13 cellular contexts compared by ENCODE assay signal in genomic region chr12:131046813-131047788, GRCh38.
DNase-seq lines count a peak whose midpoint lies in the region; ATAC-seq, FAIRE-seq and TF ChIP-seq lines count a peak whose summit lies in the region.
"Had no signal": no experiment of that assay in that cellular context is flagged by ENCODE, and none has a peak within 500 bp of the region (broad histone marks: within the 10 kb centered on the region; RNA-seq: fewer than 3 reads in every experiment).

No MANE protein-coding gene starts in this region.

- H3K4me3 Mint-ChIP-seq in activated CD8-positive, alpha-beta memory T cell treated with anti-CD3 and anti-CD28 coated beads, Interleukin-2, amount 10 ng/mL, durations not matched to agents 7 days and 5 days = no peak overlapping the region

- WGBS in heart right ventricle, 2 donors = 64 to 71% methylated on average over 19 of the region's 19 CpGs

- no peaks in the 10 kb centered on the region for H3K9me3 ChIP-seq in Panc1 (ENCODE audit: control insufficient read depth, insufficient read depth, low read depth, low read length)
- no peaks in the 10 kb centered on the region for H3K9me3 ChIP-seq in heart right ventricle
- H3K9me3 ChIP-seq in subcutaneous abdominal adipose tissue (ENCODE audit: control insufficient read depth in 5 of 5, low read length in 5 of 5) = no peaks in the 10 kb centered on the region
- H3K9me3 ChIP-seq: transverse colon had no signal

- H3K4me3 ChIP-seq in Panc1 (ENCODE audit: low read depth in 2 of 2, low read length in 2 of 2) = no peak overlapping the region
- H3K4me3 ChIP-seq in heart right ventricle = no peak overlapping the region
- no peak overlapping the region for H3K4me3 ChIP-seq in subcutaneous abdominal adipose tissue (ENCODE audit: low read depth in 1 of 5, low read length in 5 of 5)
- H3K4me3 ChIP-seq: PC-9, transverse colon had no signal

- CTCF ChIA-PET in activated CD8-positive, alpha-beta memory T cell treated with anti-CD3 and anti-CD28 coated beads, Interleukin-2, amount 10 ng/mL, durations not matched to agents 7 days and 5 days (lab: Charles Lee) = no interaction called here
- CTCF ChIA-PET in Panc1 (lab: Charles Lee) = interaction anchor here (0.6 kb wide), 1 partner anchor 1029 kb away, joined by 3 read pairs; no protein-coding TSS in a partner anchor

- POLR2A ChIA-PET in Panc1 (lab: Charles Lee) = no interaction called here

- no peaks in the 10 kb centered on the region for H3K27me3 ChIP-seq in Panc1 (ENCODE audit: control insufficient read depth, insufficient read depth, low read length)
- no peaks in the 10 kb centered on the region for H3K27me3 ChIP-seq in heart right ventricle
- H3K27me3 ChIP-seq in subcutaneous abdominal adipose tissue (ENCODE audit: control insufficient read depth in 5 of 5, insufficient read depth in 4 of 5, low read length in 5 of 5) = peaks cover 0 to 16% (median 5%) of the 10 kb centered on the region in 5 donors
- H3K27me3 ChIP-seq: transverse colon had no signal

- H3K27me3 Mint-ChIP-seq in activated CD8-positive, alpha-beta memory T cell treated with anti-CD3 and anti-CD28 coated beads, Interleukin-2, amount 10 ng/mL, durations not matched to agents 7 days and 5 days = no peaks in the 10 kb centered on the region

- no TSS peak for BruUV-seq in Panc1 (replicated peaks; lab: Mats Ljungman, UMichigan)

- H3K4me1 Mint-ChIP-seq in activated CD8-positive, alpha-beta memory T cell treated with anti-CD3 and anti-CD28 coated beads, Interleukin-2, amount 10 ng/mL, durations not matched to agents 7 days and 5 days = no peaks in the 10 kb centered on the region

- ATAC-seq in activated CD8-positive, alpha-beta memory T cell treated with anti-CD3 and anti-CD28 coated beads, Interleukin-2, amount 10 ng/mL, durations not matched to agents 7 days and 5 days = peak; percentile 48
- peak; percentile 41; the same call in 1 of the 2 replicates for ATAC-seq in Panc1
- ATAC-seq in heart right ventricle = peak; percentile 52 to 78 (median 72)

- no peaks in the 10 kb centered on the region for H3K9me3 Mint-ChIP-seq in activated CD8-positive, alpha-beta memory T cell treated with anti-CD3 and anti-CD28 coated beads, Interleukin-2, amount 10 ng/mL, durations not matched to agents 7 days and 5 days (ENCODE audit: low read depth)

- no peaks in the 10 kb centered on the region for H3K4me1 ChIP-seq in Panc1 (ENCODE audit: control insufficient read depth, insufficient read depth, low read length)
- peaks cover 14 to 41% (median 34%) of the 10 kb centered on the region in 9 donors for H3K4me1 ChIP-seq in heart right ventricle
- peaks cover 5 to 39% (median 24%) of the 10 kb centered on the region in 5 donors for H3K4me1 ChIP-seq in subcutaneous abdominal adipose tissue (ENCODE audit: control insufficient read depth in 5 of 5, insufficient read depth in 5 of 5, low read length in 5 of 5)
- H3K4me1 ChIP-seq: transverse colon had no signal

- no peaks in the 10 kb centered on the region for H3K36me3 ChIP-seq in Panc1 (ENCODE audit: control insufficient read depth, insufficient read depth, low read length)
- peaks cover 0 to 3% (median 0%) of the 10 kb centered on the region in 9 donors for H3K36me3 ChIP-seq in heart right ventricle
- no peaks in the 10 kb centered on the region for H3K36me3 ChIP-seq in subcutaneous abdominal adipose tissue (ENCODE audit: control insufficient read depth in 5 of 5, insufficient read depth in 5 of 5, low read length in 5 of 5)
- H3K36me3 ChIP-seq: transverse colon had no signal

- TF ChIP-seq CTCF in Panc1 (IDR thresholded peaks at IDR 0.05) (no peak), heart right ventricle (IDR thresholded peaks at IDR 0.05) (peak in 2 of 9 donors; percentile 15 to 17)

- DNase-seq in activated CD8-positive, alpha-beta memory T cell treated with anti-CD3 and anti-CD28 coated beads, Interleukin-2, amount 10 ng/mL, durations not matched to agents 7 days and 5 days = no peak
- DNase-seq in activated CD8-positive, alpha-beta memory T cell treated with anti-CD3 and anti-CD28 coated beads, Interleukin-2, amount 50 U/mL, for 4 hours = no peak
- DNase-seq in Panc1 (ENCODE audit: low read depth, low spot score) (no peak), heart right ventricle (peak; percentile 50 to 78), GM19240 (ENCODE audit: insufficient read length, low spot score) (no peak), frontal cortex (ENCODE audit: low spot score in 2 of 2) (no peak), cortex of kidney (lab: John Stamatoyannopoulos, UW) (no peak)
- DNase-seq: activated T-cell treated with anti-CD3 and anti-CD28 coated beads for 4 hours, NCI-H2029 treated with DMSO at 0.1 percent for 48 hours, PC-9, retina, transverse colon had no signal

- H3K36me3 Mint-ChIP-seq in activated CD8-positive, alpha-beta memory T cell treated with anti-CD3 and anti-CD28 coated beads, Interleukin-2, amount 10 ng/mL, durations not matched to agents 7 days and 5 days = no peaks in the 10 kb centered on the region

- in situ Hi-C loops in Panc1 (cut with HindIII; ENCODE audit: low pct_unique_long_range_greater_than_20kb, low sequenced_read_pairs) = no loop called here

- no peak overlapping the region for H3K9ac ChIP-seq in subcutaneous abdominal adipose tissue (ENCODE audit: low read length in 5 of 5)

- FAIRE-seq in frontal cortex (lab: Jason Lieb, UNC) = no peak

- no peak overlapping the region for H3K27ac Mint-ChIP-seq in activated CD8-positive, alpha-beta memory T cell treated with anti-CD3 and anti-CD28 coated beads, Interleukin-2, amount 10 ng/mL, durations not matched to agents 7 days and 5 days

- no peak overlapping the region for H3K27ac ChIP-seq in Panc1 (ENCODE audit: low read length)
- H3K27ac ChIP-seq in heart right ventricle = peak overlapping the region in 9 of 10 donors; percentile 9 to 90 (median 84)
- peak overlapping the region; percentile 30 for H3K27ac ChIP-seq in subcutaneous abdominal adipose tissue (ENCODE audit: low read depth, low read length)
- H3K27ac ChIP-seq: PC-9, transverse colon had no signal

- intact Hi-C loops in Panc1 (cut with micrococcal nuclease; ENCODE audit: unreplicated experiment) = no loop called here
- intact Hi-C loops in heart right ventricle (cut with DNase I) = no loop called here

Comparison
In these comparisons a context has a peak if more than half of its experiments do, and no peak if none do; other contexts are left out.
1. DNase-seq: peak in heart right ventricle (2 of 2); none in activated CD8-positive, alpha-beta memory T cell treated with anti-CD3 and anti-CD28 coated beads, Interleukin-2, amount 10 ng/mL, durations not matched to agents 7 days and 5 days (single experiment), activated CD8-positive, alpha-beta memory T cell treated with anti-CD3 and anti-CD28 coated beads, Interleukin-2, amount 50 U/mL, for 4 hours (single experiment), Panc1 (single experiment), GM19240 (single experiment), frontal cortex (0 of 2) and cortex of kidney (single experiment).
2. Peak in every context shown above with its lines, with median percentiles within 50 percentile points of each other: ATAC-seq.